ENCODE assay signal across 22 cellular contexts in the genomic region with DNA sequence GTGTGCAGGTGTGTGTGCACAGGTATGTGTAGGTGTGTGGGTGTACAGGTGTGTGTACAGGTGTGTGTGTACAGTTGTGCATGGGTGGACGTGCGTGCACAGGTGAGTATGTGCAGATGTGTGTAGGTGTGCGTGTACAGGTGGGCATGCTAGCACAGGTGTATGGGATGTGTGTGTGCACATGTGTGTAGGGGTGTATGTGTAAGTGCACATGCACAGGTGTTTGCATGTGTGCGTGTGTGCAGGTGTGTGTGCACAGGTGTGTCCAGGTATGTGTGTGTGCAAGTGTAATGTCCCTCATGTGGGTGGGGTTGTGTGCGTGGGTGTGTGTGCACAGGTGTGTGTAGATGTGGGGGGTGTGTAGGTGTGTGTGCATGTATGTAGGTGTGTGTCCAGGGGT. TPM values are rescaled to one million over a fixed set of nuclear protein-coding genes. Genes with fewer than 3 reads are reported as not detected.
DNase-seq lines count a peak whose midpoint lies in the region; ATAC-seq and TF ChIP-seq lines count a peak whose summit lies in the region.
"Had no signal": no experiment of that assay in that cellular context is flagged by ENCODE, and none has a peak within 500 bp of the region (broad histone marks: within the 10 kb centered on the region; RNA-seq: fewer than 3 reads in every experiment).

No MANE protein-coding gene starts in this region.

- H3K27ac ChIP-seq in colonic mucosa, result no peak overlapping the region
- H3K27ac ChIP-seq: body of pancreas, GM23248, prostate gland, suprapubic skin had no signal

- no peak for TF ChIP-seq CTCF in colonic mucosa (IDR thresholded peaks at IDR 0.05)
- no peak for TF ChIP-seq CTCF in mucosa of descending colon (IDR thresholded peaks at IDR 0.05)

- ATAC-seq in mucosa of descending colon (peak; percentile 16), GM19455 (IDR thresholded peaks at IDR 0.05; ENCODE audit: unreplicated experiment) (no peak)
- ATAC-seq: body of pancreas; naive thymus-derived CD8-positive, alpha-beta T cell had no signal

- intact Hi-C loops in colonic mucosa (cut with DNase I) (no loop called here), mucosa of descending colon (cut with DNase I, micrococcal nuclease) (no loop called here)

- H3K36me3 ChIP-seq in colonic mucosa (no peaks in the 10 kb centered on the region), mucosa of descending colon (ENCODE audit: low read depth) (no peaks in the 10 kb centered on the region)
- H3K36me3 ChIP-seq: prostate gland had no signal

- no peak overlapping the region for H3K9ac ChIP-seq in colonic mucosa (ENCODE audit: low read depth in 2 of 2, low read length in 2 of 2)
- H3K9ac ChIP-seq: GM23248 had no signal

- DNase-seq in activated CD8-positive, alpha-beta memory T cell treated with anti-CD3 and anti-CD28 coated beads for 24 hours, result peak; percentile 37
- no peak for DNase-seq in activated CD8-positive, alpha-beta memory T cell treated with anti-CD3 and anti-CD28 coated beads, Interleukin-2, amount 50 U/mL, for 4 hours
- DNase-seq in colonic mucosa (peak; percentile 9), mucosa of descending colon (no peak), ureter (ENCODE audit: low spot score) (peak; percentile 12), NCI-H82 treated with DMSO at 0.1 percent for 48 hours (lab: John Stamatoyannopoulos, UW; ENCODE audit: unreplicated experiment) (no peak), medulla oblongata (ENCODE audit: extremely low spot score) (no peak)
- DNase-seq: 8988T; activated CD4-positive, CD25-positive, alpha-beta regulatory T cell treated with anti-CD3 and anti-CD28 coated beads, Interleukin-2, amount 50 U/mL, for 72 hours; activated naive CD8-positive, alpha-beta T cell treated with anti-CD3 and anti-CD28 coated beads for 36 hours; body of pancreas; kidney; mammary epithelial cell; naive thymus-derived CD8-positive, alpha-beta T cell; NCI-H1048; NCI-H187; SHP77 treated with DMSO at 0.1 percent for 48 hours; SW 1271 had no signal

- H3K4me3 ChIP-seq in colonic mucosa (no peak overlapping the region), mucosa of descending colon (no peak overlapping the region)
- H3K4me3 ChIP-seq: body of pancreas, GM23248, prostate gland, suprapubic skin had no signal

- H3K4me1 ChIP-seq in colonic mucosa (no peaks in the 10 kb centered on the region), mucosa of descending colon (ENCODE audit: low read depth) (no peaks in the 10 kb centered on the region)
- H3K4me1 ChIP-seq: body of pancreas, prostate gland, suprapubic skin had no signal

- H3K27me3 ChIP-seq in colonic mucosa, result no peaks in the 10 kb centered on the region
- H3K27me3 ChIP-seq: body of pancreas, suprapubic skin had no signal

- H3K9me3 ChIP-seq in colonic mucosa, result no peaks in the 10 kb centered on the region
- no peaks in the 10 kb centered on the region for H3K9me3 ChIP-seq in mucosa of descending colon
- H3K9me3 ChIP-seq: body of pancreas, prostate gland, suprapubic skin had no signal

RNA-seq across cellular contexts. Expression of a gene that starts 27.5 kb away (rescaled TPM):
- 100 to 1,000 TPM in 1 of 2 donors, 10 to 100 TPM in 1; 60.3 to 112 TPM for total RNA-seq in colonic mucosa
- 10 to 100 TPM; 52.7 to 66.4 (median 54.3) TPM for total RNA-seq in mucosa of descending colon
- total RNA-seq in ureter, result 54.9 TPM

Comparison
In these comparisons a context has a peak if more than half of its experiments do, and no peak if none do; other contexts are left out.
1. DNase-seq: peak in activated CD8-positive, alpha-beta memory T cell treated with anti-CD3 and anti-CD28 coated beads for 24 hours (single experiment), colonic mucosa (single experiment) and ureter (single experiment); none in activated CD8-positive, alpha-beta memory T cell treated with anti-CD3 and anti-CD28 coated beads, Interleukin-2, amount 50 U/mL, for 4 hours (single experiment), mucosa of descending colon (0 of 3), NCI-H82 treated with DMSO at 0.1 percent for 48 hours (single experiment) and medulla oblongata (single experiment).